ENCODE assay signal across 6 cellular contexts in genomic region chr22:47561115-47561675, GRCh38.
"Had no signal": no experiment of that assay in that cellular context is flagged by ENCODE, and none has a peak within 500 bp of the region (broad histone marks: within the 10 kb centered on the region; RNA-seq: fewer than 3 reads in every experiment).

No MANE protein-coding gene starts in this region.

- ATAC-seq: GM23338, HepG2 had no signal

- H3K4me3 Mint-ChIP-seq: GM23338, H9, IgD-negative memory B cell had no signal

- H3K27ac Mint-ChIP-seq: GM23338, H9, IgD-negative memory B cell had no signal

- H3K4me1 Mint-ChIP-seq: GM23338, H9, IgD-negative memory B cell had no signal

- H3K4me3 ChIP-seq: GM23338 had no signal

- H3K36me3 Mint-ChIP-seq: IgD-negative memory B cell had no signal

- DNase-seq: H9, HCEC 1CT had no signal

- H3K27ac ChIP-seq: HL-60 had no signal
